In genomic region chr11:64760759-64761417, GRCh38 we compare ENCODE assay signal across 1 cellular context.
TF ChIP-seq lines count a peak whose summit lies in the region.

No MANE protein-coding gene starts in this region.

TF ChIP-seq in GM12878, 131 proteins besides CTCF, POLR2A, EP300 and RAD21:
- TF ChIP-seq BCL11A (IDR thresholded peaks at IDR 0.05; ENCODE audit: low read depth, low read length) (no peak), IRF5 (IDR thresholded peaks at IDR 0.05; ENCODE audit: borderline replicate concordance) (no peak), ZBTB4 (CRISPR knock-in tag; IDR thresholded peaks at IDR 0.05) (no peak), MEF2A (IDR thresholded peaks at IDR 0.05; ENCODE audit: insufficient read depth, low read depth, low read length) (no peak), SMC3 (IDR thresholded peaks at IDR 0.05; ENCODE audit: borderline replicate concordance, low read length) (no peak)
